Comparison of ENCODE assay signal across 26 cellular contexts in the genomic region with DNA sequence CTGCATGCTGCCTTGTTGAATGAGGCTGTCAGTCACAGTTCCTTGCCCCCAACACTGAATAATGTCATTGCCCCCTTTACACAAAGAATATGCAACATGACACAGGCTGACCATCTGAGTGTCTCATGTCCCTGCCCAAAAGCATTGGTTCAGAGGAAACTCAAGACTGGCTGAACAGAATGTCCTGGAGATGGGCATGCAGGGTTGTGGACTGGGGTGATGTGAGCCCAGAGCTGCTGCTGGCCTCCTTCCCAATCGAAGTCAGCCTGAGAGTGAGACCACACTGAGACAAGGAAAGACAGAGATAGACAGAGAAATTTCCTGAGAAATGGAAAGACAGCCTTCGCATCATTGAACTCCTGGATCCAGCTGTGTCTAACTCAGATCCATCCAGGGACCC.
"Had no signal": no experiment of that assay in that cellular context is flagged by ENCODE, and none has a peak within 500 bp of the region (broad histone marks: within the 10 kb centered on the region; RNA-seq: fewer than 3 reads in every experiment).

No MANE protein-coding gene starts in this region.

- H3K27me3 Mint-ChIP-seq: activated CD4-positive, alpha-beta memory T cell treated with anti-CD3 and anti-CD28 coated beads for 36 hours; activated CD4-positive, alpha-beta T cell treated with anti-CD3 and anti-CD28 coated beads, Interleukin-2, amount 10 ng/mL, durations not matched to agents 7 days and 5 days; activated naive CD8-positive, alpha-beta T cell treated with anti-CD3 and anti-CD28 coated beads, Interleukin-2, amount 50 U/mL, for 24 hours had no signal

- H3K27ac Mint-ChIP-seq: activated CD4-positive, alpha-beta memory T cell treated with anti-CD3 and anti-CD28 coated beads for 36 hours; activated CD4-positive, alpha-beta T cell treated with anti-CD3 and anti-CD28 coated beads, Interleukin-2, amount 10 ng/mL, durations not matched to agents 7 days and 5 days; activated naive CD4-positive, alpha-beta T cell treated with anti-CD3 and anti-CD28 coated beads, Interleukin-2, amount 50 U/mL, for 72 hours; activated naive CD8-positive, alpha-beta T cell treated with anti-CD3 and anti-CD28 coated beads, Interleukin-2, amount 50 U/mL, for 24 hours; T-helper 1 cell treated with Interleukin-12 subunit alpha and Interleukin-12 subunit beta and Interleukin-4 antibody, amounts not matched to agents 30 μg/mL and 1 μg/mL, for 36 hours; WTC11 had no signal

- DNase-seq: activated CD4-positive, alpha-beta memory T cell treated with anti-CD3 and anti-CD28 coated beads for 36 hours; activated CD4-positive, alpha-beta T cell treated with anti-CD3 and anti-CD28 coated beads, Interleukin-2, amount 10 ng/mL, durations not matched to agents 7 days and 5 days; activated CD4-positive, CD25-positive, alpha-beta regulatory T cell treated with anti-CD3 and anti-CD28 coated beads, Interleukin-2, amount 50 U/mL, for 72 hours; activated CD8-positive, alpha-beta memory T cell treated with anti-CD3 and anti-CD28 coated beads for 24 hours; activated effector memory CD4-positive, alpha-beta T cell treated with anti-CD3 and anti-CD28 coated beads, Interleukin-2, amount 50 U/mL, for 16 hours; activated naive CD4-positive, alpha-beta T cell treated with Interleukin-2 at 50 U/mL for 16 hours; activated naive CD8-positive, alpha-beta T cell treated with anti-CD3 and anti-CD28 coated beads, Interleukin-2, amount 50 U/mL, for 24 hours; activated T-cell treated with anti-CD3 and anti-CD28 coated beads, Interleukin-2, amount 50 U/mL, for 4 hours; amniotic stem cell; brain microvascular endothelial cell; Karpas-422; MM.1S; NCI-H1105; NCI-H1436; NCI-H1694 treated with DMSO at 0.1 percent for 48 hours; NCI-H2029 treated with DMSO at 0.1 percent for 48 hours; NCI-H345; NCI-H510A; NCI-H526 treated with DMSO at 0.1 percent for 48 hours; NCI-H82; RPMI8226 had no signal

- H3K9me3 Mint-ChIP-seq: activated CD4-positive, alpha-beta memory T cell treated with anti-CD3 and anti-CD28 coated beads for 36 hours; activated CD4-positive, alpha-beta T cell treated with anti-CD3 and anti-CD28 coated beads, Interleukin-2, amount 10 ng/mL, durations not matched to agents 7 days and 5 days; activated naive CD8-positive, alpha-beta T cell treated with anti-CD3 and anti-CD28 coated beads, Interleukin-2, amount 50 U/mL, for 24 hours; activated T-cell treated with anti-CD3 and anti-CD28 coated beads, Interleukin-2, amount 50 U/mL, for 4 hours; T-helper 1 cell treated with Interleukin-12 subunit alpha and Interleukin-12 subunit beta and Interleukin-4 antibody, amounts not matched to agents 30 μg/mL and 1 μg/mL, for 36 hours had no signal

- H3K4me1 Mint-ChIP-seq: activated CD4-positive, alpha-beta T cell treated with anti-CD3 and anti-CD28 coated beads, Interleukin-2, amount 10 ng/mL, durations not matched to agents 7 days and 5 days; activated naive CD8-positive, alpha-beta T cell treated with anti-CD3 and anti-CD28 coated beads, Interleukin-2, amount 50 U/mL, for 24 hours had no signal

- H3K4me3 ChIP-seq: cardiac muscle cell had no signal

- H3K36me3 Mint-ChIP-seq: activated CD4-positive, alpha-beta memory T cell treated with anti-CD3 and anti-CD28 coated beads for 36 hours; activated naive CD4-positive, alpha-beta T cell treated with anti-CD3 and anti-CD28 coated beads, Interleukin-2, amount 50 U/mL, for 72 hours; WTC11 had no signal

- H3K36me3 ChIP-seq: brain microvascular endothelial cell, cardiac muscle cell had no signal

- H3K27me3 ChIP-seq: brain microvascular endothelial cell, cardiac muscle cell had no signal

- H3K27ac ChIP-seq: brain microvascular endothelial cell, cardiac muscle cell had no signal

- H3K4me3 Mint-ChIP-seq: activated CD4-positive, alpha-beta memory T cell treated with anti-CD3 and anti-CD28 coated beads for 36 hours; activated CD4-positive, alpha-beta T cell treated with anti-CD3 and anti-CD28 coated beads, Interleukin-2, amount 10 ng/mL, durations not matched to agents 7 days and 5 days; activated naive CD8-positive, alpha-beta T cell treated with anti-CD3 and anti-CD28 coated beads, Interleukin-2, amount 50 U/mL, for 24 hours; activated T-cell treated with anti-CD3 and anti-CD28 coated beads, Interleukin-2, amount 50 U/mL, for 4 hours; T-helper 1 cell treated with Interleukin-12 subunit alpha and Interleukin-12 subunit beta and Interleukin-4 antibody, amounts not matched to agents 30 μg/mL and 1 μg/mL, for 36 hours; WTC11 had no signal

- ATAC-seq: activated naive CD4-positive, alpha-beta T cell treated with anti-CD3 and anti-CD28 coated beads, Interleukin-2, amount 50 U/mL, for 72 hours; activated naive CD8-positive, alpha-beta T cell treated with anti-CD3 and anti-CD28 coated beads, Interleukin-2, amount 50 U/mL, for 24 hours; activated T-cell treated with anti-CD3 and anti-CD28 coated beads, Interleukin-2, amount 50 U/mL, for 4 hours; Panc1; WTC11 had no signal
